ENCODE assay signal across 1 cellular context in the genomic region with DNA sequence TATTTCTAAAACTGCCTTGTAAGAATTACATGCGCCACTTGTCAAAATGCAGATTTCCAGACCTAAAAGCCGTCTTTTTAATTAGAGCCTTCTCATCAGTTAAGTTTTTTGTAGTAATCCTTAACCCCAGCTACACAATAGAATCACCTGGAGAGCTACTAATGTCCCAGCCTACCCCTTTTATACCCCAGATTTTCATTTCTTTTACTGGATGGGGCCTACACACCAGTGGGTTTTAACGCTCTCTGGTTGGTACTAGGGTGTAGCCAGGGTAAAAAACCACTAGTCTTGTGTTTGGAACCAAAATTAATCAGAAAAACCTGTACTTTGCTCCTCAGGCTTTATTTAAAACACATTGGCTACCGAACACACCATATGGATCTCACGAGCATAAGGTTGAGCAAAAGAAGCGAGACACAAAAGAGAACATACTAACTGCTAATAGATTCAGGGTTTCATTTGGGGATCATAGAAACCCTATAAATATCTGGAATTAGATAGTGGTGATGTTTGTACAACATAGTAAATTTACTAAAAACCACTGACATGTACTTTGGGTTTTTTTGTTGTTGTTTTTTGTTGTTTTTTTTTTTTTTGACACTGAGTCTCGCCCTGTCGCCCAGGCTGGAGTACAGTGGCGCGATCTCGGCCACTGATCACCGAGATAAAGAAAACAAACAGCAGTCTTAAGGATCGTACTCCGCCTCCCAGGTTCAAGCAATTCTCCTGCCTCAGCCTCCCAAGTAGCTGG.
TF ChIP-seq lines count a peak whose summit lies in the region.

No MANE protein-coding gene starts in this region.

TF ChIP-seq in K562, 482 proteins besides CTCF, POLR2A, EP300 and RAD21 (continued from another document and continues in another):
- TF ChIP-seq RREB1 (CRISPR knock-in tag; IDR thresholded peaks at IDR 0.05) = no peak
- TF ChIP-seq, protein P1, sequence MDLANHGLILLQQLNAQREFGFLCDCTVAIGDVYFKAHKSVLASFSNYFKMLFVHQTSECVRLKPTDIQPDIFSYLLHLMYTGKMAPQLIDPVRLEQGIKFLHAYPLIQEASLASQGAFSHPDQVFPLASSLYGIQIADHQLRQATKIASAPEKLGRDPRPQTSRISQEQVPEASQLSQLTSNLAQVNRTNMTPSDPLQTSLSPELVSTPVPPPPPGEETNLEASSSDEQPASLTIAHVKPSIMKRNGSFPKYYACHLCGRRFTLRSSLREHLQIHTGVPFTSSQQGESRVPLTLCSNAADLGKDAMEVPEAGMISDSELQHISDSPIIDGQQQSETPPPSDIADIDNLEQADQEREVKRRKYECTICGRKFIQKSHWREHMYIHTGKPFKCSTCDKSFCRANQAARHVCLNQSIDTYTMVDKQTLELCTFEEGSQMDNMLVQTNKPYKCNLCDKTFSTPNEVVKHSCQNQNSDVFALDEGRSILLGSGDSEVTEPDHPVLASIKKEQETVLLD (IDR thresholded peaks at IDR 0.05) = no peak
- TF ChIP-seq ZNF583 (CRISPR knock-in tag; IDR thresholded peaks at IDR 0.05) = no peak
- TF ChIP-seq ZBTB26 (CRISPR knock-in tag; IDR thresholded peaks at IDR 0.05) = no peak
- TF ChIP-seq TRIM25 (IDR thresholded peaks at IDR 0.05; ENCODE audit: borderline replicate concordance) = no peak
- no peak for TF ChIP-seq ZFPM2 (CRISPR knock-in tag; IDR thresholded peaks at IDR 0.05)
- no peak for TF ChIP-seq HEY1 (CRISPR knock-in tag; IDR thresholded peaks at IDR 0.05; ENCODE audit: borderline replicate concordance)
- TF ChIP-seq CBFA2T3 (IDR thresholded peaks at IDR 0.05) = no peak
- no peak for TF ChIP-seq RNF2 (IDR thresholded peaks at IDR 0.05)
- 0 out of 2 replicates have a peak, but pooled peaks have one; percentile 5 for TF ChIP-seq TAL1 (IDR thresholded peaks at IDR 0.05)
- TF ChIP-seq DPF2 (IDR thresholded peaks at IDR 0.05) = 0 out of 2 replicates have a peak, but pooled peaks have one; percentile 42
- TF ChIP-seq, protein P2, sequence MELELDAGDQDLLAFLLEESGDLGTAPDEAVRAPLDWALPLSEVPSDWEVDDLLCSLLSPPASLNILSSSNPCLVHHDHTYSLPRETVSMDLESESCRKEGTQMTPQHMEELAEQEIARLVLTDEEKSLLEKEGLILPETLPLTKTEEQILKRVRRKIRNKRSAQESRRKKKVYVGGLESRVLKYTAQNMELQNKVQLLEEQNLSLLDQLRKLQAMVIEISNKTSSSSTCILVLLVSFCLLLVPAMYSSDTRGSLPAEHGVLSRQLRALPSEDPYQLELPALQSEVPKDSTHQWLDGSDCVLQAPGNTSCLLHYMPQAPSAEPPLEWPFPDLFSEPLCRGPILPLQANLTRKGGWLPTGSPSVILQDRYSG (tag; conservative IDR thresholded peaks at IDR 0.05; ENCODE audit: low read depth) = no peak
- no peak for TF ChIP-seq TEAD4 (IDR thresholded peaks at IDR 0.05; ENCODE audit: low read length)
- no peak for TF ChIP-seq TEAD4 (CRISPR knock-in tag; IDR thresholded peaks at IDR 0.05; ENCODE audit: borderline replicate concordance)
- TF ChIP-seq GATAD2A (IDR thresholded peaks at IDR 0.05) = 0 out of 2 replicates have a peak, but pooled peaks have one; percentile 21
- no peak for TF ChIP-seq ZNF518B (CRISPR knock-in tag; IDR thresholded peaks at IDR 0.05)
- TF ChIP-seq, protein P3, sequence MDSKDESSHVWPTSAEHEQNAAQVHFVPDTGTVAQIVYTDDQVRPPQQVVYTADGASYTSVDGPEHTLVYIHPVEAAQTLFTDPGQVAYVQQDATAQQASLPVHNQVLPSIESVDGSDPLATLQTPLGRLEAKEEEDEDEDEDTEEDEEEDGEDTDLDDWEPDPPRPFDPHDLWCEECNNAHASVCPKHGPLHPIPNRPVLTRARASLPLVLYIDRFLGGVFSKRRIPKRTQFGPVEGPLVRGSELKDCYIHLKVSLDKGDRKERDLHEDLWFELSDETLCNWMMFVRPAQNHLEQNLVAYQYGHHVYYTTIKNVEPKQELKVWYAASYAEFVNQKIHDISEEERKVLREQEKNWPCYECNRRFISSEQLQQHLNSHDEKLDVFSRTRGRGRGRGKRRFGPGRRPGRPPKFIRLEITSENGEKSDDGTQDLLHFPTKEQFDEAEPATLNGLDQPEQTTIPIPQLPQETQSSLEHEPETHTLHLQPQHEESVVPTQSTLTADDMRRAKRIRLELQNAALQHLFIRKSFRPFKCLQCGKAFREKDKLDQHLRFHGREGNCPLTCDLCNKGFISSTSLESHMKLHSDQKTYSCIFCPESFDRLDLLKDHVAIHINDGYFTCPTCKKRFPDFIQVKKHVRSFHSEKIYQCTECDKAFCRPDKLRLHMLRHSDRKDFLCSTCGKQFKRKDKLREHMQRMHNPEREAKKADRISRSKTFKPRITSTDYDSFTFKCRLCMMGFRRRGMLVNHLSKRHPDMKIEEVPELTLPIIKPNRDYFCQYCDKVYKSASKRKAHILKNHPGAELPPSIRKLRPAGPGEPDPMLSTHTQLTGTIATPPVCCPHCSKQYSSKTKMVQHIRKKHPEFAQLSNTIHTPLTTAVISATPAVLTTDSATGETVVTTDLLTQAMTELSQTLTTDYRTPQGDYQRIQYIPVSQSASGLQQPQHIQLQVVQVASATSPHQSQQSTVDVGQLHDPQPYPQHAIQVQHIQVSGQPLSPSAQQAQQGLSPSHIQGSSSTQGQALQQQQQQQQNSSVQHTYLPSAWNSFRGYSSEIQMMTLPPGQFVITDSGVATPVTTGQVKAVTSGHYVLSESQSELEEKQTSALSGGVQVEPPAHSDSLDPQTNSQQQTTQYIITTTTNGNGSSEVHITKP (IDR thresholded peaks at IDR 0.05; ENCODE audit: partially characterized antibody) = peak; percentile 94
- TF ChIP-seq MYC (IDR thresholded peaks at IDR 0.05; ENCODE audit: low read depth, low read length) = no peak
- TF ChIP-seq MYC (CRISPR knock-in tag; IDR thresholded peaks at IDR 0.05; ENCODE audit: borderline replicate concordance, low read depth) = no peak
- TF ChIP-seq CREM (IDR thresholded peaks at IDR 0.05; ENCODE audit: low read depth) = no peak
- no peak for TF ChIP-seq NFRKB (IDR thresholded peaks at IDR 0.05; ENCODE audit: low read depth)
- TF ChIP-seq ZNF217 (CRISPR knock-in tag; IDR thresholded peaks at IDR 0.05) = no peak
- no peak for TF ChIP-seq HMBOX1 (IDR thresholded peaks at IDR 0.05)
- peak; percentile 23; the same call in 1 of the 2 replicates for TF ChIP-seq SMAD4 (CRISPR knock-in tag; conservative IDR thresholded peaks at IDR 0.05)
- peak; percentile 33; the same call in 1 of the 2 replicates for TF ChIP-seq DMBX1 (CRISPR knock-in tag; IDR thresholded peaks at IDR 0.05; ENCODE audit: borderline replicate concordance)
- TF ChIP-seq FOXJ2 (tag; IDR thresholded peaks at IDR 0.05) = 0 out of 2 replicates have a peak, but pooled peaks have one; percentile 34
